ENCODE assay signal across 1 cellular context in the genomic region with DNA sequence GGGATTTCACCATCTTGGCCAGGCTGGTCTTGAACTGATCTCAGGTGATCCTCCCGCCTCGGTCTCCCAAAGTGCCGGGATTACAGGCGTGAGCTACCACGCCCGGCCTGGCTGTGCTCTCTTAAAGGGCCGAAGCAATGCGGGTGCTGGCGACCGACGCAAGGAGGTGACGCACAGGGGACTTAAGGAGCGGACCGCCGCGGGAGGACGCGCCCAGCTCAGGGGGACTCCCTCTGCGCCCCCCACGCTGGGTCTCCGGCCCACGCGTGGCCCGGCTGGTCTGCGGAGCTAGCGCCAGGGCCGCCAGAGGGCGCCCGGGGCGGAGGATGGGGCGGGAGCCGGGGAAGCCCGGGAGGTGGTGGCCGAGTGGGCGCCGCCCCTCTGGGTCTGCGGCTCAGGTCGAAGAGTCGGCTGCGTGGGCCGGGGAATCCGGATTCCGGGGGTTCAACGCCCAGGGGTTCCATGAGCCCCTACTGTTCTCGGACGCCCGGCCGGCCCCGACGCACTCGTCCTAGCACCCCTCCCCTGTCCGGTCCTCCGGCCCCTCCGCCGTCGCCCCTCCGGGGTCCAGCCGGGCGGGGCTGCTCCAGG.
TF ChIP-seq lines count a peak whose summit lies in the region.

No MANE protein-coding gene starts in this region.

TF ChIP-seq in GM12878, 131 proteins besides CTCF, POLR2A, EP300 and RAD21 (continued from another document):
- TF ChIP-seq, protein P1, sequence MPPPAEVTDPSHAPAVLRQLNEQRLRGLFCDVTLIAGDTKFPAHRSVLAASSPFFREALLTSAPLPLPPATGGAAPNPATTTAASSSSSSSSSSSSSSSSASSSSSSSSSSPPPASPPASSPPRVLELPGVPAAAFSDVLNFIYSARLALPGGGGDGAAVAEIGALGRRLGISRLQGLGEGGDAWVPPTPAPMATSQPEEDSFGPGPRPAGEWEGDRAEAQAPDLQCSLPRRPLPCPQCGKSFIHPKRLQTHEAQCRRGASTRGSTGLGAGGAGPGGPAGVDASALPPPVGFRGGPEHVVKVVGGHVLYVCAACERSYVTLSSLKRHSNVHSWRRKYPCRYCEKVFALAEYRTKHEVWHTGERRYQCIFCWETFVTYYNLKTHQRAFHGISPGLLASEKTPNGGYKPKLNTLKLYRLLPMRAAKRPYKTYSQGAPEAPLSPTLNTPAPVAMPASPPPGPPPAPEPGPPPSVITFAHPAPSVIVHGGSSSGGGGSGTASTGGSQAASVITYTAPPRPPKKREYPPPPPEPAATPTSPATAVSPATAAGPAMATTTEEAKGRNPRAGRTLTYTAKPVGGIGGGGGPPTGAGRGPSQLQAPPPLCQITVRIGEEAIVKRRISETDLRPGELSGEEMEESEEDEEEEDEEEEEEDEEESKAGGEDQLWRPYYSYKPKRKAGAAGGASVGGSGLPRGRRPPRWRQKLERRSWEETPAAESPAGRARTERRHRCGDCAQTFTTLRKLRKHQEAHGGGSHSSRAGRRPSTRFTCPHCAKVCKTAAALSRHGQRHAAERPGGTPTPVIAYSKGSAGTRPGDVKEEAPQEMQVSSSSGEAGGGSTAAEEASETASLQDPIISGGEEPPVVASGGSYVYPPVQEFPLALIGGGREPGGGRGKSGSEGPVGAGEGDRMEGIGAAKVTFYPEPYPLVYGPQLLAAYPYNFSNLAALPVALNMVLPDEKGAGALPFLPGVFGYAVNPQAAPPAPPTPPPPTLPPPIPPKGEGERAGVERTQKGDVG (CRISPR knock-in tag; IDR thresholded peaks at IDR 0.05) = no peak
- TF ChIP-seq ESRRA (IDR thresholded peaks at IDR 0.05; ENCODE audit: low read length) (no peak), KAT2A (conservative IDR thresholded peaks at IDR 0.05; ENCODE audit: control insufficient read depth, low read depth, low read length) (no peak), MXI1 (IDR thresholded peaks at IDR 0.05; ENCODE audit: low read depth, low read length) (peak; percentile 34; the same call in 1 of the 2 replicates), RUNX3 (IDR thresholded peaks at IDR 0.05; ENCODE audit: low read length) (no peak; the same call in 1 of the 2 replicates), PML (IDR thresholded peaks at IDR 0.05; ENCODE audit: low read length) (no peak), BACH1 (IDR thresholded peaks at IDR 0.05; ENCODE audit: borderline replicate concordance) (peak; percentile 98), ZSCAN29 (IDR thresholded peaks at IDR 0.05) (peak; percentile 86), ZNF217 (IDR thresholded peaks at IDR 0.05) (peak; percentile 55; the same call in 1 of the 2 replicates), ZNF384 (IDR thresholded peaks at IDR 0.05; ENCODE audit: borderline replicate concordance, low read depth, low read length) (no peak), BRCA1 (IDR thresholded peaks at IDR 0.05; ENCODE audit: low read depth, low read length) (no peak), CHD1 (IDR thresholded peaks at IDR 0.05; ENCODE audit: low read depth, low read length) (no peak), IRF4 (IDR thresholded peaks at IDR 0.05; ENCODE audit: low read depth, low read length) (no peak), GABPA (IDR thresholded peaks at IDR 0.05; ENCODE audit: low read depth) (no peak), ZNF622 (IDR thresholded peaks at IDR 0.05) (no peak), SUZ12 (IDR thresholded peaks at IDR 0.05; ENCODE audit: unreplicated experiment) (no peak), TARDBP (IDR thresholded peaks at IDR 0.05; ENCODE audit: borderline replicate concordance) (no peak), IKZF1 (conservative IDR thresholded peaks at IDR 0.05) (peak; percentile 67), JUNB (IDR thresholded peaks at IDR 0.05) (no peak), RBBP5 (conservative IDR thresholded peaks at IDR 0.05) (no peak), NFXL1 (IDR thresholded peaks at IDR 0.05; ENCODE audit: borderline replicate concordance) (no peak), MEF2B (IDR thresholded peaks at IDR 0.05; ENCODE audit: partially characterized antibody, poor library complexity, severe bottlenecking) (peak; percentile 28), CEBPB (IDR thresholded peaks at IDR 0.05; ENCODE audit: borderline replicate concordance in 1 of 2, low read depth in 2 of 2, low read length in 2 of 2) (no peak)
- TF ChIP-seq, protein P2, sequence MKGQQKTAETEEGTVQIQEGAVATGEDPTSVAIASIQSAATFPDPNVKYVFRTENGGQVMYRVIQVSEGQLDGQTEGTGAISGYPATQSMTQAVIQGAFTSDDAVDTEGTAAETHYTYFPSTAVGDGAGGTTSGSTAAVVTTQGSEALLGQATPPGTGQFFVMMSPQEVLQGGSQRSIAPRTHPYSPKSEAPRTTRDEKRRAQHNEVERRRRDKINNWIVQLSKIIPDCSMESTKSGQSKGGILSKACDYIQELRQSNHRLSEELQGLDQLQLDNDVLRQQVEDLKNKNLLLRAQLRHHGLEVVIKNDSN (IDR thresholded peaks at IDR 0.05; ENCODE audit: borderline replicate concordance, extremely low read length, insufficient read depth, low read depth, low read length) = no peak
- TF ChIP-seq, protein P3, sequence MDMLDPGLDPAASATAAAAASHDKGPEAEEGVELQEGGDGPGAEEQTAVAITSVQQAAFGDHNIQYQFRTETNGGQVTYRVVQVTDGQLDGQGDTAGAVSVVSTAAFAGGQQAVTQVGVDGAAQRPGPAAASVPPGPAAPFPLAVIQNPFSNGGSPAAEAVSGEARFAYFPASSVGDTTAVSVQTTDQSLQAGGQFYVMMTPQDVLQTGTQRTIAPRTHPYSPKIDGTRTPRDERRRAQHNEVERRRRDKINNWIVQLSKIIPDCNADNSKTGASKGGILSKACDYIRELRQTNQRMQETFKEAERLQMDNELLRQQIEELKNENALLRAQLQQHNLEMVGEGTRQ (IDR thresholded peaks at IDR 0.05; ENCODE audit: borderline replicate concordance, low read depth, low read length) = no peak
- TF ChIP-seq, protein P4, sequence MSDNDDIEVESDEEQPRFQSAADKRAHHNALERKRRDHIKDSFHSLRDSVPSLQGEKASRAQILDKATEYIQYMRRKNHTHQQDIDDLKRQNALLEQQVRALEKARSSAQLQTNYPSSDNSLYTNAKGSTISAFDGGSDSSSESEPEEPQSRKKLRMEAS (IDR thresholded peaks at IDR 0.05; ENCODE audit: low read depth, low read length) = no peak; the same call in 1 of the 2 replicates
- TF ChIP-seq, protein P5, sequence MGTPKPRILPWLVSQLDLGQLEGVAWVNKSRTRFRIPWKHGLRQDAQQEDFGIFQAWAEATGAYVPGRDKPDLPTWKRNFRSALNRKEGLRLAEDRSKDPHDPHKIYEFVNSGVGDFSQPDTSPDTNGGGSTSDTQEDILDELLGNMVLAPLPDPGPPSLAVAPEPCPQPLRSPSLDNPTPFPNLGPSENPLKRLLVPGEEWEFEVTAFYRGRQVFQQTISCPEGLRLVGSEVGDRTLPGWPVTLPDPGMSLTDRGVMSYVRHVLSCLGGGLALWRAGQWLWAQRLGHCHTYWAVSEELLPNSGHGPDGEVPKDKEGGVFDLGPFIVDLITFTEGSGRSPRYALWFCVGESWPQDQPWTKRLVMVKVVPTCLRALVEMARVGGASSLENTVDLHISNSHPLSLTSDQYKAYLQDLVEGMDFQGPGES (IDR thresholded peaks at IDR 0.05) = no peak
- TF ChIP-seq, protein P6, sequence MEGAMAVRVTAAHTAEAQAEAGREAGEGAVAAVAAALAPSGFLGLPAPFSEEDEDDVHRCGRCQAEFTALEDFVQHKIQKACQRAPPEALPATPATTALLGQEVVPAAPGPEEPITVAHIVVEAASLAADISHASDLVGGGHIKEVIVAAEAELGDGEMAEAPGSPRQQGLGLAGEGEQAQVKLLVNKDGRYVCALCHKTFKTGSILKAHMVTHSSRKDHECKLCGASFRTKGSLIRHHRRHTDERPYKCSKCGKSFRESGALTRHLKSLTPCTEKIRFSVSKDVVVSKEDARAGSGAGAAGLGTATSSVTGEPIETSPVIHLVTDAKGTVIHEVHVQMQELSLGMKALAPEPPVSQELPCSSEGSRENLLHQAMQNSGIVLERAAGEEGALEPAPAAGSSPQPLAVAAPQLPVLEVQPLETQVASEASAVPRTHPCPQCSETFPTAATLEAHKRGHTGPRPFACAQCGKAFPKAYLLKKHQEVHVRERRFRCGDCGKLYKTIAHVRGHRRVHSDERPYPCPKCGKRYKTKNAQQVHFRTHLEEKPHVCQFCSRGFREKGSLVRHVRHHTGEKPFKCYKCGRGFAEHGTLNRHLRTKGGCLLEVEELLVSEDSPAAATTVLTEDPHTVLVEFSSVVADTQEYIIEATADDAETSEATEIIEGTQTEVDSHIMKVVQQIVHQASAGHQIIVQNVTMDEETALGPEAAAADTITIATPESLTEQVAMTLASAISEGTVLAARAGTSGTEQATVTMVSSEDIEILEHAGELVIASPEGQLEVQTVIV (IDR thresholded peaks at IDR 0.05; ENCODE audit: borderline replicate concordance, partially characterized antibody) = no peak
- TF ChIP-seq, protein P7, sequence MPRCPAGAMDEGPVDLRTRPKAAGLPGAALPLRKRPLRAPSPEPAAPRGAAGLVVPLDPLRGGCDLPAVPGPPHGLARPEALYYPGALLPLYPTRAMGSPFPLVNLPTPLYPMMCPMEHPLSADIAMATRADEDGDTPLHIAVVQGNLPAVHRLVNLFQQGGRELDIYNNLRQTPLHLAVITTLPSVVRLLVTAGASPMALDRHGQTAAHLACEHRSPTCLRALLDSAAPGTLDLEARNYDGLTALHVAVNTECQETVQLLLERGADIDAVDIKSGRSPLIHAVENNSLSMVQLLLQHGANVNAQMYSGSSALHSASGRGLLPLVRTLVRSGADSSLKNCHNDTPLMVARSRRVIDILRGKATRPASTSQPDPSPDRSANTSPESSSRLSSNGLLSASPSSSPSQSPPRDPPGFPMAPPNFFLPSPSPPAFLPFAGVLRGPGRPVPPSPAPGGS (IDR thresholded peaks at IDR 0.05; ENCODE audit: borderline replicate concordance, insufficient read depth, low read depth, low read length, poor library complexity, severe bottlenecking) = no peak
- TF ChIP-seq, protein P8, sequence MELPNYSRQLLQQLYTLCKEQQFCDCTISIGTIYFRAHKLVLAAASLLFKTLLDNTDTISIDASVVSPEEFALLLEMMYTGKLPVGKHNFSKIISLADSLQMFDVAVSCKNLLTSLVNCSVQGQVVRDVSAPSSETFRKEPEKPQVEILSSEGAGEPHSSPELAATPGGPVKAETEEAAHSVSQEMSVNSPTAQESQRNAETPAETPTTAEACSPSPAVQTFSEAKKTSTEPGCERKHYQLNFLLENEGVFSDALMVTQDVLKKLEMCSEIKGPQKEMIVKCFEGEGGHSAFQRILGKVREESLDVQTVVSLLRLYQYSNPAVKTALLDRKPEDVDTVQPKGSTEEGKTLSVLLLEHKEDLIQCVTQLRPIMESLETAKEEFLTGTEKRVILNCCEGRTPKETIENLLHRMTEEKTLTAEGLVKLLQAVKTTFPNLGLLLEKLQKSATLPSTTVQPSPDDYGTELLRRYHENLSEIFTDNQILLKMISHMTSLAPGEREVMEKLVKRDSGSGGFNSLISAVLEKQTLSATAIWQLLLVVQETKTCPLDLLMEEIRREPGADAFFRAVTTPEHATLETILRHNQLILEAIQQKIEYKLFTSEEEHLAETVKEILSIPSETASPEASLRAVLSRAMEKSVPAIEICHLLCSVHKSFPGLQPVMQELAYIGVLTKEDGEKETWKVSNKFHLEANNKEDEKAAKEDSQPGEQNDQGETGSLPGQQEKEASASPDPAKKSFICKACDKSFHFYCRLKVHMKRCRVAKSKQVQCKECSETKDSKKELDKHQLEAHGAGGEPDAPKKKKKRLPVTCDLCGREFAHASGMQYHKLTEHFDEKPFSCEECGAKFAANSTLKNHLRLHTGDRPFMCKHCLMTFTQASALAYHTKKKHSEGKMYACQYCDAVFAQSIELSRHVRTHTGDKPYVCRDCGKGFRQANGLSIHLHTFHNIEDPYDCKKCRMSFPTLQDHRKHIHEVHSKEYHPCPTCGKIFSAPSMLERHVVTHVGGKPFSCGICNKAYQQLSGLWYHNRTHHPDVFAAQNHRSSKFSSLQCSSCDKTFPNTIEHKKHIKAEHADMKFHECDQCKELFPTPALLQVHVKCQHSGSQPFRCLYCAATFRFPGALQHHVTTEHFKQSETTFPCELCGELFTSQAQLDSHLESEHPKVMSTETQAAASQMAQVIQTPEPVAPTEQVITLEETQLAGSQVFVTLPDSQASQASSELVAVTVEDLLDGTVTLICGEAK (IDR thresholded peaks at IDR 0.05; ENCODE audit: borderline replicate concordance) = no peak
